ENCODE assay signal across 2 cellular contexts in genomic region chr7:76369011-76369410, GRCh38.
A peak's percentile ranks its signal among the peaks of the same experiment; 100 is the strongest.
TF ChIP-seq lines count a peak whose summit lies in the region.

No MANE protein-coding gene starts in this region.

TF ChIP-seq in HEK293, 187 proteins besides CTCF, POLR2A, EP300 and RAD21:
- TF ChIP-seq ZNF211 (tag by site-specific recombination; IDR thresholded peaks at IDR 0.05; ENCODE audit: low read depth) (no peak), ZNF600 (tag by site-specific recombination; IDR thresholded peaks at IDR 0.05) (peak; percentile 51; the same call in 1 of the 2 replicates)

TF ChIP-seq in K562, 482 proteins besides CTCF, POLR2A, EP300 and RAD21 (continues in another document):
- TF ChIP-seq THRA (IDR thresholded peaks at IDR 0.05), result no peak
- TF ChIP-seq ZNF217 (CRISPR knock-in tag; IDR thresholded peaks at IDR 0.05), result no peak
- no peak for TF ChIP-seq VEZF1 (CRISPR knock-in tag; IDR thresholded peaks at IDR 0.05)
- no peak for TF ChIP-seq MLLT1 (IDR thresholded peaks at IDR 0.05)
- no peak for TF ChIP-seq RUNX1 (IDR thresholded peaks at IDR 0.05; ENCODE audit: low read depth)
- TF ChIP-seq E2F5 (CRISPR knock-in tag; IDR thresholded peaks at IDR 0.05), result no peak
- 0 out of 2 replicates have a peak, but pooled peaks have one; percentile 41 for TF ChIP-seq HDGF (IDR thresholded peaks at IDR 0.05)
- no peak for TF ChIP-seq RERE (CRISPR knock-in tag; IDR thresholded peaks at IDR 0.05; ENCODE audit: borderline replicate concordance)
- TF ChIP-seq KLF10 (CRISPR knock-in tag; IDR thresholded peaks at IDR 0.05), result no peak
- TF ChIP-seq HDAC8 (tag; IDR thresholded peaks at IDR 0.05), result no peak
- no peak for TF ChIP-seq ATF2 (CRISPR knock-in tag; IDR thresholded peaks at IDR 0.05)
- no peak for TF ChIP-seq CREB3 (tag; conservative IDR thresholded peaks at IDR 0.05; ENCODE audit: low read depth)
- TF ChIP-seq PYGO2 (tag; IDR thresholded peaks at IDR 0.05), result no peak
- TF ChIP-seq C11orf30 (IDR thresholded peaks at IDR 0.05; ENCODE audit: low read depth), result peak; percentile 84
- TF ChIP-seq PHB (CRISPR knock-in tag; IDR thresholded peaks at IDR 0.05), result no peak
- no peak for TF ChIP-seq ASH1L (IDR thresholded peaks at IDR 0.05; ENCODE audit: borderline replicate concordance, low read depth, partially characterized antibody)
- TF ChIP-seq REST (CRISPR knock-in tag; IDR thresholded peaks at IDR 0.05; ENCODE audit: low read depth), result no peak
- TF ChIP-seq ZBTB8A (IDR thresholded peaks at IDR 0.05; ENCODE audit: partially characterized antibody), result no peak
- no peak for TF ChIP-seq GTF2F1 (IDR thresholded peaks at IDR 0.05; ENCODE audit: low read depth, low read length)
- no peak for TF ChIP-seq ILF3 (IDR thresholded peaks at IDR 0.05; ENCODE audit: borderline replicate concordance)
- peak; percentile 51; the same call in 1 of the 2 replicates for TF ChIP-seq MAFG (tag; conservative IDR thresholded peaks at IDR 0.05)
- TF ChIP-seq ZNF124 (CRISPR knock-in tag; IDR thresholded peaks at IDR 0.05), result no peak
- no peak; the same call in 1 of the 2 replicates for TF ChIP-seq ZNF592 (IDR thresholded peaks at IDR 0.05)
- TF ChIP-seq YY1 (IDR thresholded peaks at IDR 0.05; ENCODE audit: borderline replicate concordance in 1 of 3, control insufficient read depth in 1 of 3, extremely low read depth in 1 of 3, insufficient read depth in 3 of 3, insufficient read length in 1 of 3, insufficient replicate concordance in 2 of 3, low read depth in 1 of 3, low read length in 2 of 3), result no peak
- TF ChIP-seq DPF2 (IDR thresholded peaks at IDR 0.05), result no peak
- no peak for TF ChIP-seq ZFP36 (IDR thresholded peaks at IDR 0.05; ENCODE audit: low read depth, low read length, partially characterized antibody)
- TF ChIP-seq OTX1 (CRISPR knock-in tag; IDR thresholded peaks at IDR 0.05), result no peak
- no peak for TF ChIP-seq NKRF (IDR thresholded peaks at IDR 0.05; ENCODE audit: borderline replicate concordance)
- TF ChIP-seq CHD1 (IDR thresholded peaks at IDR 0.05; ENCODE audit: low read length), result no peak
- TF ChIP-seq RBM25 (IDR thresholded peaks at IDR 0.05; ENCODE audit: low read depth, low read length, severe bottlenecking), result no peak
- TF ChIP-seq STAG1 (CRISPR knock-in tag; IDR thresholded peaks at IDR 0.05; ENCODE audit: borderline replicate concordance), result no peak
